ENCODE assay signal across 9 cellular contexts in the genomic region with DNA sequence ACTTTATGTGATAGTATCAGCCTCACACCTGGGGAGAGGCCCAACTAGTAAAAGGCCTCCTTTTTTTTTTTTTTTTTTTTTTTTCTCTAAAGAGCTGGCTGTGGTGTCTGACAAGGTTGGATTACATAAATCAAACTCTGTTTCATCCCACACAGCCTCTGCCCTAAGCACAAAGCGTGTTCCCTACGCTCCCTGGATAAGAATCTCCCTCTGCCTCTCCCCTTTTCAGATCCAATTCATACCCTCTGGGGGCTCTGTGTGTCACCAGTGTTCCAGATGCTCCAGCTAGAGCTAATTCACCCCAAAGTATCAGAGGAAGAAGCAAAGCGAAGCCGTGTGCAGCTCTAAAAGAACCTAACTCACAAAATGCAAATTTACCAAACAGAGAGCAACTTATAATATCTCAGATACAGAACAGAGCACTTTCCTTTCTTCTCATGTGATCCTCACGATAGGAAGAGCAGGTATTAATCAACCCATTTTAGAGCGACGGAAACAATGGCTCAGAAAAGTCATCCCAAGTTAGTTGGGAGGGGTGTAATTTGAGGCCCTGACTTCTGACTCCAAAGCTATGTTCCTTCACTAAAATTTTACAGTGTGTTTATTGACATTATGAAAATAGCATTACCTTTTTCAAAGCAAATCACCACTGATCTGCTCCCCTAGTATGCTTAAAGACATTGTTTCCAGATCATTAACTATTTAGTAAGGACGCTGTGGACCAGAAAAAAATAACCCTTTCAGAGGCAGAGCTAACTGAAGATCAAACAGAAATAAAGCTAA. TPM values are rescaled to one million over a fixed set of nuclear protein-coding genes. Genes with fewer than 3 reads are reported as not detected.
DNase-seq lines count a peak whose midpoint lies in the region; ATAC-seq, FAIRE-seq and TF ChIP-seq lines count a peak whose summit lies in the region.
"Had no signal": no experiment of that assay in that cellular context is flagged by ENCODE, and none has a peak within 500 bp of the region (broad histone marks: within the 10 kb centered on the region; RNA-seq: fewer than 3 reads in every experiment).

No MANE protein-coding gene starts in this region.

- H3K4me3 Mint-ChIP-seq in activated naive CD4-positive, alpha-beta T cell treated with anti-CD3 and anti-CD28 coated beads for 36 hours = no peak overlapping the region

- H3K36me3 ChIP-seq in endocrine pancreas (ENCODE audit: control insufficient read depth, insufficient read depth, low read length) (no peaks in the 10 kb centered on the region), tibial nerve (no peaks in the 10 kb centered on the region)

- H3K4me3 ChIP-seq in endocrine pancreas (ENCODE audit: control insufficient read depth, insufficient read depth, low read length) (peak overlapping the region; percentile 16), tibial nerve (no peak overlapping the region)

- no peak for TF ChIP-seq EP300 in tibial nerve (IDR thresholded peaks at IDR 0.05)

- no peak for TF ChIP-seq POLR2A in tibial nerve (IDR thresholded peaks at IDR 0.05)

- peak overlapping the region; percentile 96 for H3K27ac Mint-ChIP-seq in activated naive CD4-positive, alpha-beta T cell treated with anti-CD3 and anti-CD28 coated beads for 36 hours

- no peaks in the 10 kb centered on the region for H3K27me3 ChIP-seq in endocrine pancreas (ENCODE audit: control insufficient read depth, insufficient read depth, low read length)
- no peaks in the 10 kb centered on the region for H3K27me3 ChIP-seq in tibial nerve

- FAIRE-seq in D721Med (lab: Jason Lieb, UNC) = no peak
- FAIRE-seq: TTC549 had no signal

- H3K9me3 Mint-ChIP-seq in activated naive CD4-positive, alpha-beta T cell treated with anti-CD3 and anti-CD28 coated beads for 36 hours = no peaks in the 10 kb centered on the region

- intact Hi-C loops in activated naive CD4-positive, alpha-beta T cell treated with anti-CD3 and anti-CD28 coated beads for 36 hours (cut with micrococcal nuclease) = loop anchor here (1.0 to 2.0 kb wide), 3 partner anchors 15 to 65 kb away; partner anchors contain the start of gene BUB1B

- no peaks in the 10 kb centered on the region for H3K9me3 ChIP-seq in endocrine pancreas (ENCODE audit: control insufficient read depth, low read length)
- H3K9me3 ChIP-seq in tibial nerve = no peaks in the 10 kb centered on the region

- H3K9ac ChIP-seq in endocrine pancreas (ENCODE audit: control insufficient read depth, insufficient read depth, low read length) = no peak overlapping the region

- peaks cover 63% of the 10 kb centered on the region for H3K4me1 Mint-ChIP-seq in activated naive CD4-positive, alpha-beta T cell treated with anti-CD3 and anti-CD28 coated beads for 36 hours (ENCODE audit: low read depth)

- peak overlapping the region in 3 of 4 donors; percentile 83 to 96 (median 92) for H3K27ac ChIP-seq in tibial nerve

- ATAC-seq in HG03442 (IDR thresholded peaks at IDR 0.05; ENCODE audit: unreplicated experiment) = peak; percentile 35

- peaks cover 13% of the 10 kb centered on the region for H3K4me1 ChIP-seq in endocrine pancreas (ENCODE audit: control insufficient read depth, insufficient read depth, low read length)
- H3K4me1 ChIP-seq in tibial nerve = peaks cover 0 to 98% (median 89%) of the 10 kb centered on the region in 4 donors

- no peaks in the 10 kb centered on the region for H3K27me3 Mint-ChIP-seq in activated naive CD4-positive, alpha-beta T cell treated with anti-CD3 and anti-CD28 coated beads for 36 hours (ENCODE audit: low read depth)

- whole genome bisulfite sequencing in tibial nerve, 2 donors = 50 to 58% methylated on average over 8 of the region's 8 CpGs

- no peak for TF ChIP-seq CTCF in tibial nerve (IDR thresholded peaks at IDR 0.05)
- TF ChIP-seq CTCF in D721Med (IDR thresholded peaks at IDR 0.05; ENCODE audit: insufficient read depth, missing control alignments) = no peak

- H3K36me3 Mint-ChIP-seq in activated naive CD4-positive, alpha-beta T cell treated with anti-CD3 and anti-CD28 coated beads for 36 hours (ENCODE audit: low read depth) = no peaks in the 10 kb centered on the region

- peak; percentile 39 for DNase-seq in activated naive CD4-positive, alpha-beta T cell treated with anti-CD3 and anti-CD28 coated beads for 36 hours
- DNase-seq in activated naive CD4-positive, alpha-beta T cell (lab: John Stamatoyannopoulos, UW) = no peak
- DNase-seq in tibial nerve (ENCODE audit: low spot score in 2 of 2) = no peak
- DNase-seq in NCI-H1694 (lab: John Stamatoyannopoulos, UW) = no peak
- no peak for DNase-seq in HUDEP-2 (lab: John Stamatoyannopoulos, UW; ENCODE audit: unreplicated experiment in 76 of 76)
- no peak for DNase-seq in D721Med (ENCODE audit: insufficient read length, low spot score)

- CTCF ChIA-PET in activated naive CD4-positive, alpha-beta T cell treated with anti-CD3 and anti-CD28 coated beads for 36 hours (lab: Charles Lee) = interaction anchor here (0.6 to 14.7 kb wide), 9 partner anchors 15 to 178 kb away, joined by 3 to 189 read pairs (median 4); partner anchors contain the start of gene BMF

RNA-seq across cellular contexts. Expression of gene BMF, which starts 12.4 kb away (rescaled TPM):
- total RNA-seq in activated naive CD4-positive, alpha-beta T cell treated with anti-CD3 and anti-CD28 coated beads for 36 hours = 10 to 100 TPM in 1 of 2 experiments, 1 to 10 TPM in 1; 9.4 to 10.3 TPM
- total RNA-seq in tibial nerve = 1 to 10 TPM; 2.7 to 6.3 (median 4.2) TPM

RNA-seq across cellular contexts. Expression of gene SRP14, which starts 57.3 kb away (rescaled TPM):
- total RNA-seq in activated naive CD4-positive, alpha-beta T cell treated with anti-CD3 and anti-CD28 coated beads for 36 hours = 100 to 1,000 TPM; 185 to 198 TPM
- 100 to 1,000 TPM; 194 to 357 (median 229) TPM for total RNA-seq in tibial nerve
